ENCODE assay signal across 30 cellular contexts in genomic region chr1:156200062-156200461, GRCh38. TPM values are rescaled to one million over a fixed set of nuclear protein-coding genes. Genes with fewer than 3 reads are reported as not detected.
A peak's percentile ranks its signal among the peaks of the same experiment; 100 is the strongest.
DNase-seq lines count a peak whose midpoint lies in the region; ATAC-seq, FAIRE-seq and TF ChIP-seq lines count a peak whose summit lies in the region.
"Had no signal": no experiment of that assay in that cellular context is flagged by ENCODE, and none has a peak within 500 bp of the region (broad histone marks: within the 10 kb centered on the region; RNA-seq: fewer than 3 reads in every experiment).

No MANE protein-coding gene starts in this region.

- H3K27me3 Mint-ChIP-seq in T-helper 2 cell treated with Interferon-gamma antibody and Interleukin-4, amounts not matched to agents 5 μg/mL and 100 μg/mL, for 36 hours (ENCODE audit: low read depth) = no peaks in the 10 kb centered on the region
- H3K27me3 Mint-ChIP-seq in stimulated activated naive CD8-positive, alpha-beta T cell treated with anti-CD3 and anti-CD28 coated beads, Interleukin-15, Interleukin-2, amounts not matched to agents 100 ng/mL and 50 ng/mL, for 24 hours = no peaks in the 10 kb centered on the region
- H3K27me3 Mint-ChIP-seq: brain; CD4-positive, alpha-beta memory T cell; progenitor cell of endocrine pancreas had no signal

- no peak for FAIRE-seq in GM12878 (lab: Jason Lieb, UNC)
- FAIRE-seq: A204.1, HepG2 had no signal

- H3K9me3 ChIP-seq in GM12878 (replicated peaks; ENCODE audit: control insufficient read depth, insufficient read depth, low read length) = no peaks in the 10 kb centered on the region
- H3K9me3 ChIP-seq: gastrocnemius medialis, right lobe of liver, thoracic aorta, vagina had no signal

- RAD21 ChIA-PET in GM12878 (lab: Charles Lee; ENCODE audit: unreplicated experiment) = interaction anchor here (2.5 to 7.4 kb wide), 4 partner anchors 12 to 49 kb away, joined by 9 to 139 read pairs (median 54); partner anchors contain the start of genes PMF1 and SEMA4A

- CTCF ChIA-PET in GM12878 (lab: Yijun Ruan, JAX) = interaction anchor here (0.6 to 7.2 kb wide), 8 partner anchors 13 to 254 kb away, joined by 3 to 76 read pairs (median 9); partner anchors contain the start of genes PMF1 and SEMA4A

- H3K4me3 Mint-ChIP-seq in T-helper 2 cell treated with Interferon-gamma antibody and Interleukin-4, amounts not matched to agents 5 μg/mL and 100 μg/mL, for 36 hours = peak overlapping the region; percentile 39
- peak overlapping the region; percentile 100 for H3K4me3 Mint-ChIP-seq in stimulated activated naive CD8-positive, alpha-beta T cell treated with anti-CD3 and anti-CD28 coated beads, Interleukin-15, Interleukin-2, amounts not matched to agents 100 ng/mL and 50 ng/mL, for 24 hours
- H3K4me3 Mint-ChIP-seq: GM23338 had no signal

- 0 out of 2 replicates have a peak, but pooled peaks have one; percentile 23 for TF ChIP-seq POLR2A in GM12878 (IDR thresholded peaks at IDR 0.05; ENCODE audit: low read depth, low read length)

- H3K4me1 ChIP-seq in GM12878 (ENCODE audit: control insufficient read depth, insufficient read depth, low read length) = peaks cover 11% of the 10 kb centered on the region
- H3K4me1 ChIP-seq: neural progenitor cell had no signal

- peaks cover 8 to 15% of the 10 kb centered on the region in 2 experiments; a peak in 3 of 4 replicates for H3K36me3 ChIP-seq in GM12878 (ENCODE audit: control insufficient read depth in 2 of 2, insufficient read depth in 2 of 2, low read length in 1 of 2)
- H3K36me3 ChIP-seq: neural progenitor cell had no signal

- H3K9me3 Mint-ChIP-seq in T-helper 2 cell treated with Interferon-gamma antibody and Interleukin-4, amounts not matched to agents 5 μg/mL and 100 μg/mL, for 36 hours = no peaks in the 10 kb centered on the region
- H3K9me3 Mint-ChIP-seq in stimulated activated naive CD8-positive, alpha-beta T cell treated with anti-CD3 and anti-CD28 coated beads, Interleukin-15, Interleukin-2, amounts not matched to agents 100 ng/mL and 50 ng/mL, for 24 hours = no peaks in the 10 kb centered on the region
- H3K9me3 Mint-ChIP-seq: brain; CD4-positive, alpha-beta memory T cell; GM23338; neural progenitor cell had no signal

- ATAC-seq in stimulated activated naive CD8-positive, alpha-beta T cell treated with anti-CD3 and anti-CD28 coated beads, Interleukin-15, Interleukin-2, amounts not matched to agents 100 U/mL and 50 U/mL, for 24 hours = no peak
- no peak for ATAC-seq in GM12878
- ATAC-seq in GM21576 (IDR thresholded peaks at IDR 0.05; ENCODE audit: unreplicated experiment) = no peak
- ATAC-seq: gastrocnemius medialis, GM23338, HepG2, left colon, PC-3, SK-N-SH treated with all-trans-retinoic acid at 6 μM for 48 hours had no signal

- no peaks in the 10 kb centered on the region for H4K20me1 ChIP-seq in GM12878 (ENCODE audit: control insufficient read depth, insufficient read depth)

- no peak overlapping the region for H2AFZ ChIP-seq in GM12878 (ENCODE audit: control insufficient read depth, low read depth, low read length)
- H2AFZ ChIP-seq: GM23338, neural progenitor cell had no signal

- no peak for TF ChIP-seq EP300 in GM12878 (IDR thresholded peaks at IDR 0.05; ENCODE audit: borderline replicate concordance in 1 of 2, control insufficient read depth in 1 of 2, low read depth in 2 of 2, low read length in 2 of 2)

- no peak for TF ChIP-seq RAD21 in GM12878 (IDR thresholded peaks at IDR 0.05; ENCODE audit: insufficient read depth, low read depth, low read length)

- in situ Hi-C loops in GM12878 (cut with MboI) = no loop called here

- H3K36me3 Mint-ChIP-seq in T-helper 2 cell treated with Interferon-gamma antibody and Interleukin-4, amounts not matched to agents 5 μg/mL and 100 μg/mL, for 36 hours (ENCODE audit: low read depth) = peaks cover 34% of the 10 kb centered on the region
- H3K36me3 Mint-ChIP-seq in stimulated activated naive CD8-positive, alpha-beta T cell treated with anti-CD3 and anti-CD28 coated beads, Interleukin-15, Interleukin-2, amounts not matched to agents 100 ng/mL and 50 ng/mL, for 24 hours (ENCODE audit: low read depth) = peaks cover 58% of the 10 kb centered on the region

- H3K27ac Mint-ChIP-seq in T-helper 2 cell treated with Interferon-gamma antibody and Interleukin-4, amounts not matched to agents 5 μg/mL and 100 μg/mL, for 36 hours = peak overlapping the region; percentile 69
- no peak overlapping the region for H3K27ac Mint-ChIP-seq in stimulated activated naive CD8-positive, alpha-beta T cell treated with anti-CD3 and anti-CD28 coated beads, Interleukin-15, Interleukin-2, amounts not matched to agents 100 ng/mL and 50 ng/mL, for 24 hours
- H3K27ac Mint-ChIP-seq: GM23338, neural progenitor cell, progenitor cell of endocrine pancreas had no signal

- SMC1A ChIA-PET in GM12878 (lab: Charles Lee; ENCODE audit: uncharacterized antibody, unreplicated experiment) = interaction anchor here (2.1 to 6.5 kb wide), 5 partner anchors 12 to 53 kb away, joined by 6 to 50 read pairs (median 32); partner anchors contain the start of genes PMF1 and SEMA4A

- WGBS in GM12878 (ENCODE audit: insufficient coverage, insufficient replicate concordance, low lambda C conversion rate, missing lambda C conversion rate) = 90% methylated on average over 8 of the region's 8 CpGs

- POLR2A ChIA-PET in GM12878 (lab: Charles Lee) = interaction anchor here (0.6 to 11.8 kb wide), 5 partner anchors 12 to 49 kb away, joined by 4 to 158 read pairs (median 4); partner anchors contain the start of genes PMF1 and SEMA4A

- peaks cover 73% of the 10 kb centered on the region for H3K79me2 ChIP-seq in GM12878 (ENCODE audit: control insufficient read depth, insufficient read depth, low read length)

- H3K27ac ChIP-seq in GM12878 (ENCODE audit: control insufficient read depth, insufficient read depth) = no peak overlapping the region
- H3K27ac ChIP-seq: gastrocnemius medialis, neural progenitor cell, thoracic aorta, vagina had no signal

- intact Hi-C loops in GM12878 (cut with micrococcal nuclease; ENCODE audit: unreplicated experiment) = no loop called here

- peaks cover 49% of the 10 kb centered on the region for H3K4me1 Mint-ChIP-seq in T-helper 2 cell treated with Interferon-gamma antibody and Interleukin-4, amounts not matched to agents 5 μg/mL and 100 μg/mL, for 36 hours (ENCODE audit: low read depth)
- H3K4me1 Mint-ChIP-seq in stimulated activated naive CD8-positive, alpha-beta T cell treated with anti-CD3 and anti-CD28 coated beads, Interleukin-15, Interleukin-2, amounts not matched to agents 100 ng/mL and 50 ng/mL, for 24 hours (ENCODE audit: low read depth) = peaks cover 57% of the 10 kb centered on the region

- H3K4me2 ChIP-seq in GM12878 (ENCODE audit: control insufficient read depth, insufficient read depth) = peak overlapping the region; percentile 38
- H3K4me2 ChIP-seq: GM23338, neural progenitor cell had no signal

- H3K27me3 ChIP-seq in GM12878 (replicated peaks in 1 of 2; ENCODE audit: control insufficient read depth in 2 of 2, insufficient read depth in 2 of 2, low read length in 1 of 2) = no peaks in the 10 kb centered on the region
- H3K27me3 ChIP-seq: gastrocnemius medialis, neural progenitor cell, right lobe of liver, vagina had no signal

- H3K4me3 ChIP-seq in GM12878 = no peak overlapping the region
- H3K4me3 ChIP-seq: gastrocnemius medialis, GM23338, neural progenitor cell, right lobe of liver, thoracic aorta, vagina had no signal

- no peak overlapping the region for H3K9ac ChIP-seq in GM12878 (ENCODE audit: control insufficient read depth, insufficient read depth, low read length)
- H3K9ac ChIP-seq: neural progenitor cell had no signal

- no TSS peak for BruUV-seq in GM12878 (replicated peaks; lab: Mats Ljungman, UMichigan)

- no peak for TF ChIP-seq CTCF in GM12878 (IDR thresholded peaks at IDR 0.05 in 2 of 3, conservative IDR thresholded peaks at IDR 0.05 in 1 of 3; ENCODE audit: control insufficient read depth in 2 of 3, extremely low read depth in 1 of 3, insufficient read depth in 1 of 3, low read depth in 3 of 3, low read length in 3 of 3)

- DNase-seq in T-helper 2 cell treated with Interferon-gamma antibody and Interleukin-4, amounts not matched to agents 5 μg/mL and 100 μg/mL, for 36 hours (ENCODE audit: low spot score) = no peak
- DNase-seq in T-helper 2 cell (no peak), GM12878 (ENCODE audit: low read depth, low spot score) (no peak), inferior parietal cortex (ENCODE audit: extremely low spot score) (no peak), iPS-NIHi11 (ENCODE audit: low spot score) (no peak)
- no peak for DNase-seq in stimulated activated naive CD8-positive, alpha-beta T cell treated with anti-CD3 and anti-CD28 coated beads, Interleukin-15, Interleukin-2, amounts not matched to agents 100 U/mL and 50 U/mL, for 24 hours
- DNase-seq: activated T-cell treated with anti-CD3 and anti-CD28 coated beads, Interleukin-2, amount 50 U/mL, for 48 hours; AML-193; CD4-positive, alpha-beta memory T cell; cerebellar nuclear complex; DMS153; gastrocnemius medialis; left colon; mammary epithelial cell; PC-3; right lobe of liver; stimulated activated CD4-positive, alpha-beta T cell treated with anti-CD3 and anti-CD28 coated beads, Interleukin-12 subunit alpha, Interleukin-12 subunit beta, amount 100 ng/mL, for 4 hours; stimulated activated CD4-positive, alpha-beta T cell treated with anti-CD3 and anti-CD28 coated beads, Interleukin-4, amount 100 ng/mL, for 1 hour; T1000 had no signal

RNA-seq across cellular contexts. Expression of gene SLC25A44, which starts 6.2 kb away (rescaled TPM):
- total RNA-seq in GM12878 (2013; cell fraction: nucleolus; rRNA removed) = 29.0 and 32.4 TPM in 2 replicates
- total RNA-seq in GM12878 (2014; rRNA removed) = 22.4 and 25.6 TPM in 2 replicates
- 21.1 TPM in 2 replicates for total RNA-seq in GM12878 (2014; rRNA removed; fragmentation: Illumina TruSeq; extraction: Trizol)
- 28.7 and 37.7 TPM in 2 replicates for total RNA-seq in GM12878 (2021)
- polyA plus RNA-seq in GM12878 (2011; ENCODE audit: low read depth) = 12.3 TPM
- polyA plus RNA-seq in GM12878 (2011; rRNA removed) = 22.2 and 36.3 TPM in 2 replicates
- 37.9 and 40.4 TPM in 2 replicates for polyA plus RNA-seq in GM12878 (2011; cell fraction: cytosol; rRNA removed)
- 21.2 and 21.6 TPM in 2 replicates for polyA plus RNA-seq in GM12878 (2011; cell fraction: nucleus; rRNA removed)
- polyA plus RNA-seq in GM12878 (2012) = 12.9 and 17.2 TPM in 2 replicates
- 36.5 and 43.3 TPM in 2 replicates for polyA plus RNA-seq in GM12878 (2014; fragmentation: Illumina TruSeq; extraction: Trizol)
- polyA plus RNA-seq in GM12878 (2014; fragmentation: Nextera tagmentation; extraction: Ambion mirVana) = 1 to 10 TPM; 7.1 to 9.2 TPM
- 28.3 and 29.9 TPM in 2 replicates for polyA plus RNA-seq in GM12878 (2014; rRNA removed)
- polyA plus RNA-seq in GM12878 (2016; fragmentation: Nextera tagmentation; extraction: Ambion mirVana) = 10 to 100 TPM; 32.5 to 35.8 TPM
- polyA minus RNA-seq in GM12878 (2011; rRNA and poly(A)+ RNA removed) = 39.0 and 49.8 TPM in 2 replicates
- polyA minus RNA-seq in GM12878 (2011; cell fraction: cytosol; rRNA and poly(A)+ RNA removed) = 10.4 and 12.9 TPM in 2 replicates
- polyA minus RNA-seq in GM12878 (2011; cell fraction: nucleus; rRNA and poly(A)+ RNA removed) = 7.4 and 13.0 TPM in 2 replicates

RNA-seq across cellular contexts. Expression of gene PMF1, which starts 12.7 kb away (rescaled TPM):
- 23.6 and 24.0 TPM in 2 replicates for total RNA-seq in GM12878 (2013; cell fraction: nucleolus; rRNA removed)
- 70.8 and 72.4 TPM in 2 replicates for total RNA-seq in GM12878 (2014; rRNA removed)
- 52.8 and 60.1 TPM in 2 replicates for total RNA-seq in GM12878 (2014; rRNA removed; fragmentation: Illumina TruSeq; extraction: Trizol)
- total RNA-seq in GM12878 (2021) = 63.7 and 68.4 TPM in 2 replicates
- polyA plus RNA-seq in GM12878 (2011; ENCODE audit: low read depth) = 34.3 TPM
- 39.9 and 52.8 TPM in 2 replicates for polyA plus RNA-seq in GM12878 (2011; rRNA removed)
- 98.3 and 110 TPM in 2 replicates for polyA plus RNA-seq in GM12878 (2011; cell fraction: cytosol; rRNA removed)
- polyA plus RNA-seq in GM12878 (2011; cell fraction: nucleus; rRNA removed) = 47.2 and 59.4 TPM in 2 replicates
- polyA plus RNA-seq in GM12878 (2012) = 42.0 and 52.6 TPM in 2 replicates
- 62.4 and 72.7 TPM in 2 replicates for polyA plus RNA-seq in GM12878 (2014; fragmentation: Illumina TruSeq; extraction: Trizol)
- 10 to 100 TPM in 1 of 2 experiments, 1 to 10 TPM in 1; 6.7 to 17.6 TPM for polyA plus RNA-seq in GM12878 (2014; fragmentation: Nextera tagmentation; extraction: Ambion mirVana)
- polyA plus RNA-seq in GM12878 (2014; rRNA removed) = 81.0 and 81.7 TPM in 2 replicates
- 100 to 1,000 TPM in 1 of 2 experiments, 10 to 100 TPM in 1; 97.8 to 105 TPM for polyA plus RNA-seq in GM12878 (2016; fragmentation: Nextera tagmentation; extraction: Ambion mirVana)
- polyA minus RNA-seq in GM12878 (2011; rRNA and poly(A)+ RNA removed) = 20.9 and 31.2 TPM in 2 replicates
- polyA minus RNA-seq in GM12878 (2011; cell fraction: cytosol; rRNA and poly(A)+ RNA removed) = 10.0 and 11.7 TPM in 2 replicates
- polyA minus RNA-seq in GM12878 (2011; cell fraction: nucleus; rRNA and poly(A)+ RNA removed) = 4.7 and 10.7 TPM in 2 replicates

RNA-seq across cellular contexts. Expression of gene BGLAP, which starts 41.9 kb away (rescaled TPM):
- total RNA-seq in GM12878 (2013; cell fraction: nucleolus; rRNA removed) = 2.5 and 2.7 TPM in 2 replicates
- total RNA-seq in GM12878 (2014; rRNA removed) (0.54 and 1.8 TPM in 2 replicates), GM12878 (2014; rRNA removed; fragmentation: Illumina TruSeq; extraction: Trizol) (0.40 TPM in 1 of 2 replicates, not detected in the other), GM12878 (2021) (0.40 and 0.74 TPM in 2 replicates)
- 0.45 TPM for polyA plus RNA-seq in GM12878 (2011; ENCODE audit: low read depth)
- polyA plus RNA-seq in GM12878 (2011; rRNA removed) (0.23 TPM in 1 of 2 replicates, not detected in the other), GM12878 (2014; fragmentation: Illumina TruSeq; extraction: Trizol) (not detected in 2 replicates), GM12878 (2014; fragmentation: Nextera tagmentation; extraction: Ambion mirVana) (not detected), GM12878 (2014; rRNA removed) (0.69 and 1.3 TPM in 2 replicates), GM12878 (2016; fragmentation: Nextera tagmentation; extraction: Ambion mirVana) (under 1 TPM; 0.20 to 0.40 TPM)
- 0.21 and 0.67 TPM in 2 replicates for polyA plus RNA-seq in GM12878 (2011; cell fraction: cytosol; rRNA removed)
- 1.9 and 2.8 TPM in 2 replicates for polyA plus RNA-seq in GM12878 (2011; cell fraction: nucleus; rRNA removed)
- polyA plus RNA-seq in GM12878 (2012) = 0.45 and 0.77 TPM in 2 replicates
- polyA minus RNA-seq in GM12878 (2011; rRNA and poly(A)+ RNA removed) = not detected in 2 replicates
- polyA minus RNA-seq in GM12878 (2011; cell fraction: cytosol; rRNA and poly(A)+ RNA removed) = not detected in 2 replicates
- 1.3 and 2.6 TPM in 2 replicates for polyA minus RNA-seq in GM12878 (2011; cell fraction: nucleus; rRNA and poly(A)+ RNA removed)
- total RNA-seq: gastrocnemius medialis, mammary epithelial cell, thoracic aorta, vagina had no signal
- polyA plus RNA-seq: CD4-positive, alpha-beta memory T cell had no signal

RNA-seq across cellular contexts. Expression of gene SEMA4A, which starts 46.7 kb away (rescaled TPM):
- 64.1 and 65.1 TPM in 2 replicates for total RNA-seq in GM12878 (2013; cell fraction: nucleolus; rRNA removed)
- total RNA-seq in GM12878 (2014; rRNA removed) = 24.4 and 36.5 TPM in 2 replicates
- 16.5 and 17.2 TPM in 2 replicates for total RNA-seq in GM12878 (2014; rRNA removed; fragmentation: Illumina TruSeq; extraction: Trizol)
- 46.3 and 52.1 TPM in 2 replicates for total RNA-seq in GM12878 (2021)
- polyA plus RNA-seq in GM12878 (2011; ENCODE audit: low read depth) = 18.2 TPM
- polyA plus RNA-seq in GM12878 (2011; rRNA removed) = 10.5 and 20.9 TPM in 2 replicates
- 24.1 and 29.5 TPM in 2 replicates for polyA plus RNA-seq in GM12878 (2011; cell fraction: cytosol; rRNA removed)
- 35.2 and 36.4 TPM in 2 replicates for polyA plus RNA-seq in GM12878 (2011; cell fraction: nucleus; rRNA removed)
- 25.7 and 38.9 TPM in 2 replicates for polyA plus RNA-seq in GM12878 (2012)
- 25.7 and 31.2 TPM in 2 replicates for polyA plus RNA-seq in GM12878 (2014; fragmentation: Illumina TruSeq; extraction: Trizol)
- 1 to 10 TPM; 2.6 to 3.4 TPM for polyA plus RNA-seq in GM12878 (2014; fragmentation: Nextera tagmentation; extraction: Ambion mirVana)
- polyA plus RNA-seq in GM12878 (2014; rRNA removed) = 34.4 and 38.4 TPM in 2 replicates
- 10 to 100 TPM; 60.3 to 64.2 TPM for polyA plus RNA-seq in GM12878 (2016; fragmentation: Nextera tagmentation; extraction: Ambion mirVana)
- 35.6 and 48.7 TPM in 2 replicates for polyA minus RNA-seq in GM12878 (2011; rRNA and poly(A)+ RNA removed)
- polyA minus RNA-seq in GM12878 (2011; cell fraction: cytosol; rRNA and poly(A)+ RNA removed) = 21.6 and 23.9 TPM in 2 replicates
- polyA minus RNA-seq in GM12878 (2011; cell fraction: nucleus; rRNA and poly(A)+ RNA removed) = 25.8 and 43.8 TPM in 2 replicates

RNA-seq across cellular contexts. Expression of gene PAQR6, which starts 47.8 kb away (rescaled TPM):
- total RNA-seq in GM12878 (2013; cell fraction: nucleolus; rRNA removed) = 7.9 and 12.4 TPM in 2 replicates
- total RNA-seq in GM12878 (2014; rRNA removed) (2.3 and 2.9 TPM in 2 replicates), GM12878 (2014; rRNA removed; fragmentation: Illumina TruSeq; extraction: Trizol) (0.98 and 1.1 TPM in 2 replicates), GM12878 (2021) (2.6 and 3.5 TPM in 2 replicates)
- 2.2 TPM for polyA plus RNA-seq in GM12878 (2011; ENCODE audit: low read depth)
- polyA plus RNA-seq in GM12878 (2011; rRNA removed) (1.8 and 2.4 TPM in 2 replicates), GM12878 (2014; fragmentation: Illumina TruSeq; extraction: Trizol) (1.0 and 1.3 TPM in 2 replicates), GM12878 (2014; fragmentation: Nextera tagmentation; extraction: Ambion mirVana) (under 1 TPM; 0.42 to 0.73 TPM), GM12878 (2014; rRNA removed) (4.5 and 5.1 TPM in 2 replicates), GM12878 (2016; fragmentation: Nextera tagmentation; extraction: Ambion mirVana) (1 to 10 TPM in 1 of 2 experiments, under 1 TPM in 1; 0.77 to 1.3 TPM)
- polyA plus RNA-seq in GM12878 (2011; cell fraction: cytosol; rRNA removed) = 2.2 and 3.4 TPM in 2 replicates
- polyA plus RNA-seq in GM12878 (2011; cell fraction: nucleus; rRNA removed) = 31.9 and 41.6 TPM in 2 replicates
- polyA plus RNA-seq in GM12878 (2012) = 4.3 and 5.0 TPM in 2 replicates
- polyA minus RNA-seq in GM12878 (2011; rRNA and poly(A)+ RNA removed) = 0.29 and 0.46 TPM in 2 replicates
- not detected in 2 replicates for polyA minus RNA-seq in GM12878 (2011; cell fraction: cytosol; rRNA and poly(A)+ RNA removed)
- polyA minus RNA-seq in GM12878 (2011; cell fraction: nucleus; rRNA and poly(A)+ RNA removed) = 1.5 and 3.1 TPM in 2 replicates
